1 cellular context compared by ENCODE assay signal in the genomic region with DNA sequence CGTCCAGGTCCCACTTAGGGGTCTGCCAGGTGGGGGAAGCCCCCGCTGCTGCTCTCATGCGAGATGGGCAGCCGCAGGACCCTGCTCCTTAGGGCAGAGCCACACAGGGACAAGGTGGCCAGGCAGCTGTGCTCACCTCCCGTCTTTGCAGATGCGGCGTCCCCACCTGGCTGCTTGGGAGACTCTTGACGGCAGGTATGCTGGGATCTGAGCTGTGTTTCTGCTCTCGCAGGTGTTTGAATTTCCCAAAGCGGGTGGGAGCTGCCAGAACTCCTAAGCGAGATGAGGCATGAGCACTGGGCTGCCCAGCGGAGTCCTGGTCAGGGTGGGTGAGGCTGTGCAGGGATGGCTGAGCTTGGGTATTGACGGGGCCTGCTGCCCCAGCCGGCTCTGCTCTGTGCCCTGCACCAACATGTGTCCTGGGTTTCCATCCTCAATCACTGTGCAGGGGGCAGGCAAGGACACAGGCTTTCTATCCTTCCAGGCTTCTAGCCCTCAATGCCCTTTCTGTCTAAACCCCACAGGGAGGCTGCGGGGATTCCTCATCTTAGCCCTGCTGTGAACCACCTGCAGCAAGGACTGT.
TF ChIP-seq lines count a peak whose summit lies in the region.

No MANE protein-coding gene starts in this region.

TF ChIP-seq in WTC11, 78 proteins besides CTCF, POLR2A, EP300 and RAD21 (continued from another document):
- no peak for TF ChIP-seq SOX15 (CRISPR knock-in tag; IDR thresholded peaks at IDR 0.05)
- TF ChIP-seq RORB (CRISPR knock-in tag; IDR thresholded peaks at IDR 0.05): no peak
- no peak for TF ChIP-seq SP1 (CRISPR knock-in tag; conservative IDR thresholded peaks at IDR 0.05)
- no peak for TF ChIP-seq SMAD4 (CRISPR knock-in tag; IDR thresholded peaks at IDR 0.05)
- TF ChIP-seq, protein P1, sequence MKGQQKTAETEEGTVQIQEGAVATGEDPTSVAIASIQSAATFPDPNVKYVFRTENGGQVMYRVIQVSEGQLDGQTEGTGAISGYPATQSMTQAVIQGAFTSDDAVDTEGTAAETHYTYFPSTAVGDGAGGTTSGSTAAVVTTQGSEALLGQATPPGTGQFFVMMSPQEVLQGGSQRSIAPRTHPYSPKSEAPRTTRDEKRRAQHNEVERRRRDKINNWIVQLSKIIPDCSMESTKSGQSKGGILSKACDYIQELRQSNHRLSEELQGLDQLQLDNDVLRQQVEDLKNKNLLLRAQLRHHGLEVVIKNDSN (CRISPR knock-in tag; IDR thresholded peaks at IDR 0.05): no peak
- TF ChIP-seq, protein P2, sequence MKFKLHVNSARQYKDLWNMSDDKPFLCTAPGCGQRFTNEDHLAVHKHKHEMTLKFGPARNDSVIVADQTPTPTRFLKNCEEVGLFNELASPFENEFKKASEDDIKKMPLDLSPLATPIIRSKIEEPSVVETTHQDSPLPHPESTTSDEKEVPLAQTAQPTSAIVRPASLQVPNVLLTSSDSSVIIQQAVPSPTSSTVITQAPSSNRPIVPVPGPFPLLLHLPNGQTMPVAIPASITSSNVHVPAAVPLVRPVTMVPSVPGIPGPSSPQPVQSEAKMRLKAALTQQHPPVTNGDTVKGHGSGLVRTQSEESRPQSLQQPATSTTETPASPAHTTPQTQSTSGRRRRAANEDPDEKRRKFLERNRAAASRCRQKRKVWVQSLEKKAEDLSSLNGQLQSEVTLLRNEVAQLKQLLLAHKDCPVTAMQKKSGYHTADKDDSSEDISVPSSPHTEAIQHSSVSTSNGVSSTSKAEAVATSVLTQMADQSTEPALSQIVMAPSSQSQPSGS (CRISPR knock-in tag; IDR thresholded peaks at IDR 0.05; ENCODE audit: borderline replicate concordance, low read depth): no peak
- TF ChIP-seq, protein P3, sequence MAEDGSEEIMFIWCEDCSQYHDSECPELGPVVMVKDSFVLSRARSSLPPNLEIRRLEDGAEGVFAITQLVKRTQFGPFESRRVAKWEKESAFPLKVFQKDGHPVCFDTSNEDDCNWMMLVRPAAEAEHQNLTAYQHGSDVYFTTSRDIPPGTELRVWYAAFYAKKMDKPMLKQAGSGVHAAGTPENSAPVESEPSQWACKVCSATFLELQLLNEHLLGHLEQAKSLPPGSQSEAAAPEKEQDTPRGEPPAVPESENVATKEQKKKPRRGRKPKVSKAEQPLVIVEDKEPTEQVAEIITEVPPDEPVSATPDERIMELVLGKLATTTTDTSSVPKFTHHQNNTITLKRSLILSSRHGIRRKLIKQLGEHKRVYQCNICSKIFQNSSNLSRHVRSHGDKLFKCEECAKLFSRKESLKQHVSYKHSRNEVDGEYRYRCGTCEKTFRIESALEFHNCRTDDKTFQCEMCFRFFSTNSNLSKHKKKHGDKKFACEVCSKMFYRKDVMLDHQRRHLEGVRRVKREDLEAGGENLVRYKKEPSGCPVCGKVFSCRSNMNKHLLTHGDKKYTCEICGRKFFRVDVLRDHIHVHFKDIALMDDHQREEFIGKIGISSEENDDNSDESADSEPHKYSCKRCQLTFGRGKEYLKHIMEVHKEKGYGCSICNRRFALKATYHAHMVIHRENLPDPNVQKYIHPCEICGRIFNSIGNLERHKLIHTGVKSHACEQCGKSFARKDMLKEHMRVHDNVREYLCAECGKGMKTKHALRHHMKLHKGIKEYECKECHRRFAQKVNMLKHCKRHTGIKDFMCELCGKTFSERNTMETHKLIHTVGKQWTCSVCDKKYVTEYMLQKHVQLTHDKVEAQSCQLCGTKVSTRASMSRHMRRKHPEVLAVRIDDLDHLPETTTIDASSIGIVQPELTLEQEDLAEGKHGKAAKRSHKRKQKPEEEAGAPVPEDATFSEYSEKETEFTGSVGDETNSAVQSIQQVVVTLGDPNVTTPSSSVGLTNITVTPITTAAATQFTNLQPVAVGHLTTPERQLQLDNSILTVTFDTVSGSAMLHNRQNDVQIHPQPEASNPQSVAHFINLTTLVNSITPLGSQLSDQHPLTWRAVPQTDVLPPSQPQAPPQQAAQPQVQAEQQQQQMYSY (CRISPR knock-in tag; IDR thresholded peaks at IDR 0.05): no peak
TF ChIP-seq in WTC11: peak in this region for 0.
